ENCODE assay signal across 1 cellular context in genomic region chr3:193911784-193912183, GRCh38.
TF ChIP-seq lines count a peak whose summit lies in the region.

No MANE protein-coding gene starts in this region.

TF ChIP-seq in endothelial cell of umbilical vein, 7 proteins besides CTCF, POLR2A, EP300 and RAD21 (continued from another document):
- TF ChIP-seq MAX (IDR thresholded peaks at IDR 0.05; ENCODE audit: insufficient read depth, insufficient read length) (no peak), MYC (IDR thresholded peaks at IDR 0.05; ENCODE audit: low read depth, low read length) (no peak), POLR2AphosphoS5 (IDR thresholded peaks at IDR 0.05; ENCODE audit: insufficient read depth, low read depth, low read length) (no peak), FOS (IDR thresholded peaks at IDR 0.05; ENCODE audit: borderline replicate concordance, insufficient read depth, low read length) (no peak)
